Comparison of ENCODE assay signal across 16 cellular contexts in genomic region chr2:241730679-241731293, GRCh38. TPM values are rescaled to one million over a fixed set of nuclear protein-coding genes. Genes with fewer than 3 reads are reported as not detected.
DNase-seq lines count a peak whose midpoint lies in the region; ATAC-seq, FAIRE-seq and TF ChIP-seq lines count a peak whose summit lies in the region.
"Had no signal": no experiment of that assay in that cellular context is flagged by ENCODE, and none has a peak within 500 bp of the region (broad histone marks: within the 10 kb centered on the region; RNA-seq: fewer than 3 reads in every experiment).

No MANE protein-coding gene starts in this region.

- H3K9me3 Mint-ChIP-seq in activated CD4-positive, alpha-beta memory T cell treated with anti-CD3 and anti-CD28 coated beads, Interleukin-2, amount 10 ng/mL, durations not matched to agents 7 days and 5 days: no peaks in the 10 kb centered on the region
- H3K9me3 Mint-ChIP-seq in stimulated activated effector memory CD8-positive, alpha-beta T cell treated with anti-CD3 and anti-CD28 coated beads, Interleukin-12 subunit alpha, Interleukin-12 subunit beta, amount 100 ng/mL, for 72 hours: no peaks in the 10 kb centered on the region
- H3K9me3 Mint-ChIP-seq: IgD-negative memory B cell had no signal

- peaks cover under 1% of the 10 kb centered on the region for H3K36me3 Mint-ChIP-seq in activated CD4-positive, alpha-beta memory T cell treated with anti-CD3 and anti-CD28 coated beads, Interleukin-2, amount 10 ng/mL, durations not matched to agents 7 days and 5 days (ENCODE audit: low read depth)
- peaks cover 4% of the 10 kb centered on the region for H3K36me3 Mint-ChIP-seq in stimulated activated effector memory CD8-positive, alpha-beta T cell treated with anti-CD3 and anti-CD28 coated beads, Interleukin-12 subunit alpha, Interleukin-12 subunit beta, amount 100 ng/mL, for 72 hours
- H3K36me3 Mint-ChIP-seq: IgD-negative memory B cell had no signal

- H3K4me2 ChIP-seq in Loucy (ENCODE audit: low read depth, low read length, poor library complexity, severe bottlenecking): peak overlapping the region; percentile 25

- POLR2A ChIA-PET in activated CD4-positive, alpha-beta memory T cell treated with anti-CD3 and anti-CD28 coated beads, Interleukin-2, amount 10 ng/mL, durations not matched to agents 7 days and 5 days (lab: Charles Lee): interaction anchor here (1.0 to 2.9 kb wide), 2 partner anchors 29 to 44 kb away, joined by 4 to 9 read pairs; partner anchors contain the start of genes DTYMK and ING5

- H3K27ac Mint-ChIP-seq in activated CD4-positive, alpha-beta memory T cell treated with anti-CD3 and anti-CD28 coated beads, Interleukin-2, amount 10 ng/mL, durations not matched to agents 7 days and 5 days: peak overlapping the region; percentile 5
- H3K27ac Mint-ChIP-seq in stimulated activated effector memory CD8-positive, alpha-beta T cell treated with anti-CD3 and anti-CD28 coated beads, Interleukin-12 subunit alpha, Interleukin-12 subunit beta, amount 100 ng/mL, for 72 hours: peak overlapping the region; percentile 92
- H3K27ac Mint-ChIP-seq: IgD-negative memory B cell had no signal

- TF ChIP-seq POLR2A in GM12892 (IDR thresholded peaks at IDR 0.05; ENCODE audit: low read depth, low read length): no peak

- no peaks in the 10 kb centered on the region for H3K9me3 ChIP-seq in Loucy (ENCODE audit: insufficient read depth, low read depth, low read length)
- H3K9me3 ChIP-seq: esophagus muscularis mucosa, heart left ventricle had no signal

- H4K20me1 ChIP-seq in Loucy (ENCODE audit: insufficient read depth, low read length, poor library complexity, severe bottlenecking): peaks cover 2% of the 10 kb centered on the region

- no peak overlapping the region for H3K4me3 Mint-ChIP-seq in activated CD4-positive, alpha-beta memory T cell treated with anti-CD3 and anti-CD28 coated beads, Interleukin-2, amount 10 ng/mL, durations not matched to agents 7 days and 5 days
- H3K4me3 Mint-ChIP-seq in stimulated activated effector memory CD8-positive, alpha-beta T cell treated with anti-CD3 and anti-CD28 coated beads, Interleukin-12 subunit alpha, Interleukin-12 subunit beta, amount 100 ng/mL, for 72 hours: peak overlapping the region; percentile 48

- no peak for TF ChIP-seq CTCF in Loucy (conservative IDR thresholded peaks at IDR 0.05; ENCODE audit: low read length)

- H3K27me3 ChIP-seq in Loucy (ENCODE audit: insufficient read depth, low read length, poor library complexity, severe bottlenecking): no peaks in the 10 kb centered on the region
- H3K27me3 ChIP-seq: esophagus muscularis mucosa, heart left ventricle had no signal

- DNase-seq in stimulated activated CD4-positive, alpha-beta T cell treated with anti-CD3 and anti-CD28 coated beads, Interleukin-15, amount 100 ng/mL, for 24 hours: peak; percentile 34
- DNase-seq in stimulated activated CD4-positive, alpha-beta T cell treated with anti-CD3 and anti-CD28 coated beads, Interleukin-4, amount 100 ng/mL, for 1 hour: no peak
- DNase-seq in activated CD4-positive, alpha-beta memory T cell treated with anti-CD3 and anti-CD28 coated beads, Interleukin-2, amount 10 ng/mL, durations not matched to agents 7 days and 5 days: peak; percentile 25
- DNase-seq in stimulated activated effector memory CD8-positive, alpha-beta T cell treated with anti-CD3 and anti-CD28 coated beads, Interleukin-12 subunit alpha, Interleukin-12 subunit beta, amount 100 ng/mL, for 72 hours (ENCODE audit: low spot score in 2 of 2): no peak
- no peak for DNase-seq in DMS114 treated with DMSO at 0.1 percent for 48 hours (lab: John Stamatoyannopoulos, UW; ENCODE audit: unreplicated experiment)
- no peak for DNase-seq in GM12892 (ENCODE audit: insufficient read length)
- DNase-seq: HCEC 1CT, NCI-H1417 treated with DMSO at 0.1 percent for 48 hours, NCI-H2227 treated with DMSO at 0.1 percent for 48 hours had no signal

- H3K9me2 ChIP-seq in Loucy (replicated peaks; ENCODE audit: low read depth, low read length): no peaks in the 10 kb centered on the region

- peaks cover 39% of the 10 kb centered on the region for H3K4me1 Mint-ChIP-seq in activated CD4-positive, alpha-beta memory T cell treated with anti-CD3 and anti-CD28 coated beads, Interleukin-2, amount 10 ng/mL, durations not matched to agents 7 days and 5 days
- peaks cover 43% of the 10 kb centered on the region for H3K4me1 Mint-ChIP-seq in stimulated activated effector memory CD8-positive, alpha-beta T cell treated with anti-CD3 and anti-CD28 coated beads, Interleukin-12 subunit alpha, Interleukin-12 subunit beta, amount 100 ng/mL, for 72 hours

- peaks cover 4% of the 10 kb centered on the region; the same call in 1 of the 2 replicates for H3K79me2 ChIP-seq in Loucy (ENCODE audit: insufficient read depth, low read length)

- H3K36me3 ChIP-seq in Loucy (ENCODE audit: insufficient read depth, low read length): no peaks in the 10 kb centered on the region

- H3K9ac ChIP-seq in Loucy (ENCODE audit: low read depth, low read length, poor library complexity, severe bottlenecking): no peak overlapping the region

- no peak for FAIRE-seq in GM12892 (lab: Jason Lieb, UNC)

- CTCF ChIA-PET in activated CD4-positive, alpha-beta memory T cell treated with anti-CD3 and anti-CD28 coated beads, Interleukin-2, amount 10 ng/mL, durations not matched to agents 7 days and 5 days (lab: Charles Lee): interaction anchor here (1.1 to 1.9 kb wide), 3 partner anchors 24 to 45 kb away, joined by 3 to 11 read pairs (median 4); partner anchors contain the start of genes DTYMK and ING5

- no peak overlapping the region for H2AFZ ChIP-seq in Loucy (ENCODE audit: low read length)

- H3K4me3 ChIP-seq in Loucy (ENCODE audit: low read length, poor library complexity, severe bottlenecking): no peak overlapping the region
- H3K4me3 ChIP-seq: esophagus muscularis mucosa, heart left ventricle had no signal

- peaks cover 12% of the 10 kb centered on the region for H3K4me1 ChIP-seq in Loucy (ENCODE audit: insufficient read depth, low read length, poor library complexity, severe bottlenecking)

- no peaks in the 10 kb centered on the region for H3F3A ChIP-seq in Loucy (ENCODE audit: low read depth)

- no peaks in the 10 kb centered on the region for H3K27me3 Mint-ChIP-seq in activated CD4-positive, alpha-beta memory T cell treated with anti-CD3 and anti-CD28 coated beads, Interleukin-2, amount 10 ng/mL, durations not matched to agents 7 days and 5 days
- H3K27me3 Mint-ChIP-seq: IgD-negative memory B cell had no signal

- ATAC-seq in stimulated activated effector memory CD8-positive, alpha-beta T cell treated with anti-CD3 and anti-CD28 coated beads, Interleukin-12 subunit alpha, Interleukin-12 subunit beta, amount 100 ng/mL, for 72 hours: no peak
- ATAC-seq in HG02840 (IDR thresholded peaks at IDR 0.05; ENCODE audit: low FRiP score, unreplicated experiment): no peak
- ATAC-seq: heart left ventricle had no signal

RNA-seq across cellular contexts. Expression of gene D2HGDH, which starts 3.6 kb away (rescaled TPM):
- total RNA-seq in activated CD4-positive, alpha-beta memory T cell treated with anti-CD3 and anti-CD28 coated beads, Interleukin-2, amount 10 ng/mL, durations not matched to agents 7 days and 5 days: 10 to 100 TPM; 24.6 to 25.0 TPM
- polyA plus RNA-seq in GM12892 (2012; ENCODE audit: missing spikeins): 16.8 TPM

RNA-seq across cellular contexts. Expression of gene ING5, which starts 28.9 kb away (rescaled TPM):
- total RNA-seq in activated CD4-positive, alpha-beta memory T cell treated with anti-CD3 and anti-CD28 coated beads, Interleukin-2, amount 10 ng/mL, durations not matched to agents 7 days and 5 days: 10 to 100 TPM; 26.4 to 27.4 TPM
- polyA plus RNA-seq in GM12892 (2012; ENCODE audit: missing spikeins): 30.5 TPM

RNA-seq across cellular contexts. Expression of gene DTYMK, which starts 44.2 kb away (rescaled TPM):
- total RNA-seq in activated CD4-positive, alpha-beta memory T cell treated with anti-CD3 and anti-CD28 coated beads, Interleukin-2, amount 10 ng/mL, durations not matched to agents 7 days and 5 days: 10 to 100 TPM; 54.8 to 57.7 TPM
- polyA plus RNA-seq in GM12892 (2012; ENCODE audit: missing spikeins): 40.0 TPM

RNA-seq across cellular contexts. Expression of gene GAL3ST2, which starts 45.8 kb away (rescaled TPM):
- total RNA-seq in activated CD4-positive, alpha-beta memory T cell treated with anti-CD3 and anti-CD28 coated beads, Interleukin-2, amount 10 ng/mL, durations not matched to agents 7 days and 5 days: under 1 TPM; 0.23 to 0.58 TPM
- not detected for polyA plus RNA-seq in GM12892 (2012; ENCODE audit: missing spikeins)
- total RNA-seq: kidney epithelial cell had no signal
- polyA plus RNA-seq: BJ, heart left ventricle, IgD-negative memory B cell had no signal

Comparison
In these comparisons a context has a peak if more than half of its experiments do, and no peak if none do; other contexts are left out.
1. DNase-seq: peak in stimulated activated CD4-positive, alpha-beta T cell treated with anti-CD3 and anti-CD28 coated beads, Interleukin-15, amount 100 ng/mL, for 24 hours (single experiment) and activated CD4-positive, alpha-beta memory T cell treated with anti-CD3 and anti-CD28 coated beads, Interleukin-2, amount 10 ng/mL, durations not matched to agents 7 days and 5 days (single experiment); none in stimulated activated CD4-positive, alpha-beta T cell treated with anti-CD3 and anti-CD28 coated beads, Interleukin-4, amount 100 ng/mL, for 1 hour (single experiment), stimulated activated effector memory CD8-positive, alpha-beta T cell treated with anti-CD3 and anti-CD28 coated beads, Interleukin-12 subunit alpha, Interleukin-12 subunit beta, amount 100 ng/mL, for 72 hours (0 of 2), DMS114 treated with DMSO at 0.1 percent for 48 hours (single experiment) and GM12892 (single experiment).